In the genomic region with DNA sequence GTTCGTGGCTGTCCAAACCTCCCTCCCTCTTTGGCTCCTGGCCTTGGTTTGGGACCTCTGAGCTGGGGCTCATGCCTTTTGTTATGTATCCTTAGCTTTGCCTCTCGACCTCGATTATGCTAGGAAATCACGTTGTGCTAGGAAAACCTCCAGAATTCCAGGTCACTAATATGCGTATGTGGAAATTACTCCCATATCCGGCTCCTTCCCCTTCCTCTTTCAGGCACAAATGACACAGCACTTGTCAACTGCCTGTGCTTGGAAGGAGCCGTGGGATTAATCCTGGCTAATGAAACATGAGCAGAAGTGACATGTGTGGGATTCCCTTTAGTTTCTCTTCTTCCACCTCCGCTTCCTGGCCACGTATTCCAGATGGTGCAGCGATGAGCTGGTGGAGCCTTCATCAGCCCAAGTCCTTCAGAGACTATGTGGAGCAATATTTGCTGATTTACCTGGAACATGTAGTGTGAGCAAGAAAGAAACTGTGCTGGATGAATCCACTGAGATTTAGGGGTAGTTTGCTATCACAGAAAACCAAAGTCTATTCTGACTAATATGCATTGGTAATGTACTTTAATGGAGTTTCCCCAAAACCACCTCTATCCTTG, we compare ENCODE assay signal across 8 cellular contexts.
DNase-seq lines count a peak whose midpoint lies in the region; ATAC-seq and FAIRE-seq lines count a peak whose summit lies in the region.

No MANE protein-coding gene starts in this region.

- H3K9ac ChIP-seq in HUES6 (ENCODE audit: low read length) = peak overlapping the region; percentile 5

- H3K9me3 ChIP-seq in HUES6 (ENCODE audit: control insufficient read depth, insufficient read depth, low read depth, low read length) = no peaks in the 10 kb centered on the region

- FAIRE-seq in HTR-8/SVneo (lab: Jason Lieb, UNC) = no peak

- H3K4me1 ChIP-seq in HUES6 (ENCODE audit: control insufficient read depth, insufficient read depth, low read length) = peaks cover 40% of the 10 kb centered on the region

- ATAC-seq in GM18873 (IDR thresholded peaks at IDR 0.05; ENCODE audit: low FRiP score, unreplicated experiment) = peak; percentile 65
- no peak for ATAC-seq in HG02571 (IDR thresholded peaks at IDR 0.05; ENCODE audit: unreplicated experiment)

- no peaks in the 10 kb centered on the region for H3K36me3 ChIP-seq in HUES6 (ENCODE audit: control insufficient read depth, insufficient read depth, low read length)

- H3K27me3 ChIP-seq in HUES6 (ENCODE audit: control insufficient read depth, insufficient read depth, low read length) = no peaks in the 10 kb centered on the region

- intact Hi-C loops in head of caudate nucleus (cut with DNase I) = no loop called here

- H3K27ac ChIP-seq in HUES6 (ENCODE audit: low read depth, low read length) = peak overlapping the region; percentile 66

- DNase-seq in head of caudate nucleus = peak in 37 of 42 donors; percentile 7 to 80 (median 48)
- DNase-seq in skeletal muscle cell (ENCODE audit: low read depth) = peak; percentile 59
- no peak for DNase-seq in NCI-H2107 (lab: John Stamatoyannopoulos, UW)
- no peak for DNase-seq in NOMO-1 treated with DMSO at 0.1 percent for 48 hours (lab: John Stamatoyannopoulos, UW; ENCODE audit: unreplicated experiment)
- no peak for DNase-seq in HTR-8/SVneo (ENCODE audit: insufficient read length, low spot score)

- H3K4me3 ChIP-seq in HUES6 (ENCODE audit: low read depth, low read length) (0 out of 2 replicates have a peak overlapping the region, but pooled peaks have one; percentile 1), skeletal muscle cell (ENCODE audit: low read depth, low read length) (no peak overlapping the region)

Comparison
In these comparisons a context has a peak if more than half of its experiments do, and no peak if none do; other contexts are left out.
1. DNase-seq: peak in head of caudate nucleus (37 of 42) and skeletal muscle cell (single experiment); none in NCI-H2107 (single experiment), NOMO-1 treated with DMSO at 0.1 percent for 48 hours (single experiment) and HTR-8/SVneo (single experiment).